24 cellular contexts compared by ENCODE assay signal in the genomic region with DNA sequence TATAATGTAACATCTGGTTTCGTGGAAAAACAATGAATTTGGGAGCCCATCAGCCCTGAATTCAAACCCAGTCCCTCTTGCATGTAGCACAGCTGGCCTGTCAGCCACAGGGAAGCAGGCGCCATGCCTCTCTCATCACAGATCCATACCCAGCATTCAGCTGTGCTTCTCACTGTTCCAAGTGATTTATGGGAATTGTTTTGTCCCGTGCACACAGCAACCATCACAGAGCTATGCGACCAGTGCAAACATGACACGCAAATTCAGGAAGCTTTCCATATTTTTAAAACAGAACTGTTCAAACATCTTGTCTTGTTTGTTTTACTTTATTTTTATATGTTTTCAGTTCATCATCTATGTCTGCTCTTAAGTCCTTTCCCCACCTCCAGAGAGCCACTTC.
"Had no signal": no experiment of that assay in that cellular context is flagged by ENCODE, and none has a peak within 500 bp of the region (broad histone marks: within the 10 kb centered on the region; RNA-seq: fewer than 3 reads in every experiment).

No MANE protein-coding gene starts in this region.

- H3K4me3 Mint-ChIP-seq: activated CD8-positive, alpha-beta T cell treated with anti-CD3 and anti-CD28 coated beads, Interleukin-2, amount 10 ng/mL, durations not matched to agents 7 days and 5 days; central memory CD8-positive, alpha-beta T cell; T-helper 1 cell treated with Interleukin-12 subunit alpha and Interleukin-12 subunit beta and Interleukin-4 antibody, amounts not matched to agents 30 μg/mL and 1 μg/mL, for 36 hours; WTC11 had no signal

- H3K4me3 ChIP-seq: ascending aorta, body of pancreas had no signal

- H3K4me1 Mint-ChIP-seq: central memory CD8-positive, alpha-beta T cell had no signal

- H3K27ac Mint-ChIP-seq: activated CD8-positive, alpha-beta T cell treated with anti-CD3 and anti-CD28 coated beads, Interleukin-2, amount 10 ng/mL, durations not matched to agents 7 days and 5 days; T-helper 1 cell treated with Interleukin-12 subunit alpha and Interleukin-12 subunit beta and Interleukin-4 antibody, amounts not matched to agents 30 μg/mL and 1 μg/mL, for 36 hours; WTC11 had no signal

- H3K9me3 ChIP-seq: ascending aorta had no signal

- ATAC-seq: activated CD8-positive, alpha-beta T cell treated with anti-CD3 and anti-CD28 coated beads, Interleukin-2, amount 10 ng/mL, durations not matched to agents 7 days and 5 days; body of pancreas; Panc1; WTC11 had no signal

- H3K27ac ChIP-seq: ascending aorta, body of pancreas, RWPE1 had no signal

- DNase-seq: activated CD4-positive, alpha-beta T cell treated with anti-CD3 and anti-CD28 coated beads for 48 hours; activated CD4-positive, alpha-beta T cell treated with anti-CD3 and anti-CD28 coated beads, Interleukin-2, amount 50 U/mL, for 4 hours; activated CD4-positive, CD25-positive, alpha-beta regulatory T cell treated with anti-CD3 and anti-CD28 coated beads, Interleukin-2, amount 50 U/mL, for 72 hours; activated CD8-positive, alpha-beta memory T cell treated with anti-CD3 and anti-CD28 coated beads, Interleukin-2, amount 50 U/mL, for 48 hours; activated CD8-positive, alpha-beta T cell treated with anti-CD3 and anti-CD28 coated beads, Interleukin-2, amount 10 ng/mL, durations not matched to agents 7 days and 5 days; activated naive CD4-positive, alpha-beta T cell treated with anti-CD3 and anti-CD28 coated beads, Interleukin-2, amount 50 U/mL, for 16 hours; activated T-cell treated with anti-CD3 and anti-CD28 coated beads, Interleukin-2, amount 50 U/mL, for 1 hour; amniotic stem cell; body of pancreas; NCI-H1048; NCI-H146; NCI-H1930; NCI-H345; NCI-H510A; NCI-H526 treated with DMSO at 0.1 percent for 48 hours; NK-92 treated with Interleukin-12 subunit alpha and Interleukin-12 subunit beta, amount 100 ng/mL, for 24 hours; OCI-M1; Right ventricle myocardium superior had no signal

- H3K4me1 ChIP-seq: ascending aorta, body of pancreas had no signal

- H3K27me3 ChIP-seq: ascending aorta, body of pancreas had no signal

- H3K9me3 Mint-ChIP-seq: central memory CD8-positive, alpha-beta T cell had no signal

- H3K36me3 ChIP-seq: ascending aorta had no signal

- H3K27me3 Mint-ChIP-seq: central memory CD8-positive, alpha-beta T cell had no signal
